12 cellular contexts compared by ENCODE assay signal in the genomic region with DNA sequence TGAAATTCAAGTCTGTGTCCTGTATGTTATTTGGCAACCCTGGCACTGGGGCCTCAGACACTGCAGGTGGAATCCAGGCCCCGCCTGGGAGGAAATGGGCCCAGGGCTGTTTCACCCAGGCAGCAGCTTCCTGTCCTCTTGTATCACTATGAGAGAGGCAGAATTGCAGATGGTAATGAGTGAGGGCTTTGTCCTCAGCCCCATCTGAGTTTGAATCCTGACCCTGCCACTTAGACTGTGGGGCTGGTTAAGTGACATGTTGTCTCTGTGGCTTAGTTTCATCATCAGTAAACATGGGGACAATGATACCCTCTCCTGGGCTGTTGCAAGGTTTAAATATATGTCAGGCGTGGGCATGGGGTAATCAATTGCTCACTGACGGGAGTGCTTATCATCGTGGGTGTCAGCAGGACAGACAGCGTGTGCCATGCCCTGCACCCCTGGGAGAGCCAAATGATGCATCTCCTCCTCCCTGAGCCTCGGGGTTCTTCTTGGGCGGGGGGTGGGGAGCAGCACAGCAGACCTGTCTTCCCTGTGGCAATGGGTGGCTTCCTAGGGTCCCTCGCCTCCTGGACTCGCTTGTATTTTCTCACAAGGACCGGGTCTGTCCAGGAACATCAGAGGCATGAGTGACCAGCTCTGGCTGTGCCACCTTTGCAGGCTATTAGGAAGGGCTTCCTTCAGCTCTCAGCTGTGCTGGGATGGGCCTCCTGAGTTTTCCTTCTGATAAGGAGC. TPM values are rescaled to one million over a fixed set of nuclear protein-coding genes. Genes with fewer than 3 reads are reported as not detected.
A peak's percentile ranks its signal among the peaks of the same experiment; 100 is the strongest.
DNase-seq lines count a peak whose midpoint lies in the region; ATAC-seq, FAIRE-seq and TF ChIP-seq lines count a peak whose summit lies in the region.
"Had no signal": no experiment of that assay in that cellular context is flagged by ENCODE, and none has a peak within 500 bp of the region (broad histone marks: within the 10 kb centered on the region; RNA-seq: fewer than 3 reads in every experiment).

No MANE protein-coding gene starts in this region.

- H3K4me3 ChIP-seq in OCI-LY7 (ENCODE audit: low read depth, low read length, poor library complexity, severe bottlenecking) (no peak overlapping the region), osteoblast (ENCODE audit: insufficient read depth, low read length) (no peak overlapping the region)
- H3K4me3 ChIP-seq: testis had no signal

- TF ChIP-seq POLR2A in GM12891 (IDR thresholded peaks at IDR 0.05; ENCODE audit: low read depth, low read length) = no peak

- no peak for TF ChIP-seq CTCF in 22Rv1 (IDR thresholded peaks at IDR 0.05)
- no peak for TF ChIP-seq CTCF in OCI-LY7 (conservative IDR thresholded peaks at IDR 0.05; ENCODE audit: low read length)
- no peak for TF ChIP-seq CTCF in glutamatergic neuron (IDR thresholded peaks at IDR 0.05; ENCODE audit: partially characterized antibody, unreplicated experiment)
- TF ChIP-seq CTCF in osteoblast (IDR thresholded peaks at IDR 0.05; ENCODE audit: extremely low read depth, low read depth, low read length) = no peak

- no peaks in the 10 kb centered on the region for H3K27me3 ChIP-seq in osteoblast (ENCODE audit: insufficient read depth, low read length)
- H3K27me3 ChIP-seq: testis had no signal

- H3K4me1 ChIP-seq in OCI-LY7 (ENCODE audit: insufficient read depth, low read length, poor library complexity, severe bottlenecking) (peaks cover 4% of the 10 kb centered on the region), osteoblast (ENCODE audit: insufficient read depth, low read length) (peaks cover 10% of the 10 kb centered on the region)

- peaks cover 15% of the 10 kb centered on the region for H3K27me3 Mint-ChIP-seq in glutamatergic neuron (ENCODE audit: unreplicated experiment)

- H3K79me2 ChIP-seq in OCI-LY7 (ENCODE audit: insufficient read depth, low read depth, low read length) = no peaks in the 10 kb centered on the region
- H3K79me2 ChIP-seq in osteoblast (ENCODE audit: insufficient read depth, low read length) = peaks cover 35% of the 10 kb centered on the region

- intact Hi-C loops in OCI-LY7 (cut with micrococcal nuclease; ENCODE audit: unreplicated experiment) = no loop called here

- H3K36me3 Mint-ChIP-seq in glutamatergic neuron (ENCODE audit: unreplicated experiment) = no peaks in the 10 kb centered on the region

- H2AFZ ChIP-seq in OCI-LY7 (ENCODE audit: low read length) = 0 out of 2 replicates have a peak overlapping the region, but pooled peaks have one; percentile 37
- H2AFZ ChIP-seq in osteoblast (ENCODE audit: low read length) = no peak overlapping the region

- H3K36me3 ChIP-seq in OCI-LY7 (ENCODE audit: insufficient read depth, low read length) (no peaks in the 10 kb centered on the region), osteoblast (ENCODE audit: insufficient read depth, low read length) (no peaks in the 10 kb centered on the region)

- no peak for ATAC-seq in HG02588 (IDR thresholded peaks at IDR 0.05; ENCODE audit: unreplicated experiment)

- POLR2A ChIA-PET in OCI-LY7 (lab: Charles Lee) = no interaction called here

- no TSS peak for BruUV-seq in OCI-LY7 (replicated peaks; lab: Mats Ljungman, UMichigan)

- FAIRE-seq in GM12891 (lab: Jason Lieb, UNC) (peak; percentile 59), frontal cortex (lab: Jason Lieb, UNC) (no peak)

- no peaks in the 10 kb centered on the region for H3K9me2 ChIP-seq in OCI-LY7 (ENCODE audit: insufficient read depth, low read length)

- peak; percentile 59 for DNase-seq in GM12891 (ENCODE audit: insufficient read length, low spot score)
- peak; percentile 71 for DNase-seq in OCI-LY7 (ENCODE audit: low spot score)
- no peak for DNase-seq in glutamatergic neuron
- DNase-seq in osteoblast (ENCODE audit: insufficient read length, low spot score, missing footprints) = no peak
- DNase-seq in NCI-H1436 (lab: John Stamatoyannopoulos, UW) = no peak
- DNase-seq in frontal cortex (ENCODE audit: low spot score in 2 of 2) = no peak
- DNase-seq: activated naive CD4-positive, alpha-beta T cell treated with anti-CD3 and anti-CD28 coated beads, Interleukin-2, amount 50 U/mL, for 16 hours; erythroblast; stimulated activated CD4-positive, alpha-beta T cell treated with anti-CD3 and anti-CD28 coated beads, Interleukin-12 subunit alpha, Interleukin-12 subunit beta, amount 100 ng/mL, for 4 hours; testis had no signal

- H3K4me2 ChIP-seq in OCI-LY7 (ENCODE audit: low read length) = peak overlapping the region; percentile 26; the same call in 1 of the 2 replicates
- H3K4me2 ChIP-seq in osteoblast (ENCODE audit: insufficient read depth, low read length) = no peak overlapping the region

- peak overlapping the region; percentile 89 for H3K27ac ChIP-seq in 22Rv1
- no peak overlapping the region for H3K27ac ChIP-seq in OCI-LY7 (ENCODE audit: low read depth, low read length, poor library complexity, severe bottlenecking)
- no peak overlapping the region for H3K27ac ChIP-seq in osteoblast (ENCODE audit: low read depth, low read length)
- H3K27ac ChIP-seq: testis had no signal

- no peak overlapping the region for H3K4me3 Mint-ChIP-seq in glutamatergic neuron (ENCODE audit: unreplicated experiment)

- peaks cover 43% of the 10 kb centered on the region for H3K4me1 Mint-ChIP-seq in glutamatergic neuron (ENCODE audit: low read depth, unreplicated experiment)

- H3K9me3 Mint-ChIP-seq in glutamatergic neuron (ENCODE audit: unreplicated experiment) = peaks cover 19% of the 10 kb centered on the region

- H3K9me3 ChIP-seq in OCI-LY7 (ENCODE audit: low read length) (no peaks in the 10 kb centered on the region), osteoblast (ENCODE audit: low read depth, low read length) (no peaks in the 10 kb centered on the region)
- H3K9me3 ChIP-seq: testis had no signal

- H4K20me1 ChIP-seq in OCI-LY7 (ENCODE audit: insufficient read depth, low read length) (no peaks in the 10 kb centered on the region), osteoblast (ENCODE audit: insufficient read depth, low read length) (peaks cover 15% of the 10 kb centered on the region)

- H3K27ac Mint-ChIP-seq in glutamatergic neuron (ENCODE audit: unreplicated experiment) = peak overlapping the region; percentile 59

- CTCF ChIA-PET in OCI-LY7 (lab: Charles Lee; ENCODE audit: unreplicated experiment) = interaction anchor here (1.8 kb wide), 1 partner anchor 9 kb away, joined by 5 read pairs; no protein-coding TSS in a partner anchor

TF ChIP-seq in GM12891, 5 proteins besides CTCF, POLR2A, EP300 and RAD21:
- no peak for TF ChIP-seq SPI1 (IDR thresholded peaks at IDR 0.05; ENCODE audit: low read depth, low read length)
- TF ChIP-seq PAX5 (IDR thresholded peaks at IDR 0.05; ENCODE audit: insufficient read depth, low read length, severe bottlenecking) = no peak
- no peak for TF ChIP-seq POU2F2 (IDR thresholded peaks at IDR 0.05; ENCODE audit: low read depth, low read length)
- no peak for TF ChIP-seq POLR2AphosphoS5 (IDR thresholded peaks at IDR 0.05; ENCODE audit: low read depth, low read length)
- TF ChIP-seq TAF1 (IDR thresholded peaks at IDR 0.05; ENCODE audit: low read depth, low read length) = no peak

RNA-seq across cellular contexts. Expression of gene ARHGEF10L, which starts 42.1 kb away (rescaled TPM):
- polyA plus RNA-seq in GM12891 (2012; ENCODE audit: low read depth, missing spikeins) = 1.1 TPM
- 0.39 TPM in 1 of 2 replicates, not detected in the other for total RNA-seq in OCI-LY7 (2014; rRNA removed; shearing (Covaris generic))
- 2.3 and 2.4 TPM in 2 replicates for total RNA-seq in OCI-LY7 (2022)
- 89.8 TPM for total RNA-seq in glutamatergic neuron (ENCODE audit: unreplicated experiment)
- total RNA-seq in osteoblast = 33.3 and 39.1 TPM in 2 replicates
- 25.7 TPM for total RNA-seq in frontal cortex

Comparison
In these comparisons a context has a peak if more than half of its experiments do, and no peak if none do; other contexts are left out.
1. DNase-seq: peak in GM12891 (single experiment) and OCI-LY7 (single experiment); none in glutamatergic neuron (single experiment), osteoblast (single experiment), NCI-H1436 (single experiment) and frontal cortex (0 of 2).